10 cellular contexts compared by ENCODE assay signal in genomic region chrX:6226646-6227444, GRCh38. TPM values are rescaled to one million over a fixed set of nuclear protein-coding genes. Genes with fewer than 3 reads are reported as not detected.
DNase-seq lines count a peak whose midpoint lies in the region; ATAC-seq, FAIRE-seq and TF ChIP-seq lines count a peak whose summit lies in the region.
"Had no signal": no experiment of that assay in that cellular context is flagged by ENCODE, and none has a peak within 500 bp of the region (broad histone marks: within the 10 kb centered on the region; RNA-seq: fewer than 3 reads in every experiment).

No MANE protein-coding gene starts in this region.

- BruUV-seq in A673 (replicated peaks; lab: Mats Ljungman, UMichigan) = no TSS peak

- no CpG with 5 or more reads among the region's 60 CpGs for WGBS in neuronal stem cell (ENCODE audit: extremely low coverage in 2 of 2, insufficient read length in 2 of 2, insufficient replicate concordance in 1 of 2), 2 donors
- WGBS in small intestine, 3 donors = 1 to 6% (median 5%) methylated on average over 17 to 59 of the region's 60 CpGs

- H3K4me3 ChIP-seq in A673 (ENCODE audit: low read depth, low read length, poor library complexity, severe bottlenecking) (peak overlapping the region; percentile 95), neuronal stem cell (ENCODE audit: low read length in 2 of 2) (peak overlapping the region; percentile 74 to 93), small intestine (ENCODE audit: low read depth in 1 of 2, low read length in 2 of 2) (peak overlapping the region in 1 of 2 donors; percentile 1)

- ATAC-seq in GM18505 (IDR thresholded peaks at IDR 0.05; ENCODE audit: unreplicated experiment) (no peak), GM21619 (IDR thresholded peaks at IDR 0.05; ENCODE audit: unreplicated experiment) (no peak)

- CTCF ChIA-PET in A673 (lab: Charles Lee) = no interaction called here

- POLR2A ChIA-PET in A673 (lab: Charles Lee; ENCODE audit: low non-redundant PET) = no interaction called here

- peak overlapping the region; percentile 69 for H3K4me2 ChIP-seq in neuronal stem cell (ENCODE audit: insufficient read depth, low read length, poor library complexity, severe bottlenecking)

- H3K36me3 ChIP-seq in A673 (ENCODE audit: insufficient read depth, low read length, poor library complexity, severe bottlenecking) = no peaks in the 10 kb centered on the region
- H3K36me3 ChIP-seq in neuronal stem cell (replicated peaks in 1 of 2; ENCODE audit: control insufficient read depth in 2 of 2, insufficient read depth in 2 of 2, low read length in 2 of 2) = no peaks in the 10 kb centered on the region
- no peaks in the 10 kb centered on the region for H3K36me3 ChIP-seq in small intestine (ENCODE audit: control insufficient read depth in 2 of 2, insufficient read depth in 2 of 2, low read length in 2 of 2)

- no peak overlapping the region for H4K91ac ChIP-seq in neuronal stem cell (ENCODE audit: low read depth, low read length, poor library complexity)

- no peak overlapping the region for H3K14ac ChIP-seq in neuronal stem cell (ENCODE audit: low read length)

- intact Hi-C loops in A673 (cut with micrococcal nuclease; ENCODE audit: unreplicated experiment) = loop anchor here (2.0 to 5.0 kb wide), 4 partner anchors 135 to 950 kb away; no protein-coding TSS in a partner anchor

- peaks cover 14% of the 10 kb centered on the region for H3K4me1 ChIP-seq in A673 (ENCODE audit: insufficient read depth, low read length, poor library complexity, severe bottlenecking)
- H3K4me1 ChIP-seq in neuronal stem cell (ENCODE audit: control insufficient read depth in 2 of 2, insufficient read depth in 1 of 2, low read depth in 1 of 2, low read length in 2 of 2) = peaks cover 0 to 4% of the 10 kb centered on the region in 2 donors
- H3K4me1 ChIP-seq in small intestine (ENCODE audit: control insufficient read depth in 2 of 2, insufficient read depth in 1 of 2, low read depth in 1 of 2, low read length in 1 of 2) = no peaks in the 10 kb centered on the region

- peak; percentile 59 for DNase-seq in A673 (ENCODE audit: low spot score)
- peak; percentile 33 for DNase-seq in NCI-H526 treated with DMSO at 0.1 percent for 48 hours (lab: John Stamatoyannopoulos, UW)
- DNase-seq in globus pallidus (ENCODE audit: low spot score) = peak; percentile 3
- peak; percentile 36 for DNase-seq in neuronal stem cell (ENCODE audit: low spot score)
- no peak for DNase-seq in small intestine
- DNase-seq in HCEC 1CT = no peak
- DNase-seq: CD8-positive, alpha-beta memory T cell; SHP77 had no signal

- no peak overlapping the region for H3K4ac ChIP-seq in neuronal stem cell (ENCODE audit: low read length)

- H3K23ac ChIP-seq in neuronal stem cell (ENCODE audit: low read depth, low read length, poor library complexity) = peak overlapping the region; percentile 65

- no peak overlapping the region for H4K8ac ChIP-seq in neuronal stem cell (ENCODE audit: low read depth, low read length)

- TF ChIP-seq POLR2A in GM18505 (IDR thresholded peaks at IDR 0.05; ENCODE audit: borderline replicate concordance, extremely low read depth, insufficient read depth, insufficient read length) = no peak

- H3K18ac ChIP-seq in neuronal stem cell (ENCODE audit: low read length) = peak overlapping the region; percentile 96

- no peaks in the 10 kb centered on the region for H3K9me3 ChIP-seq in A673 (ENCODE audit: low read depth, low read length, poor library complexity, severe bottlenecking)
- H3K9me3 ChIP-seq in neuronal stem cell (replicated peaks in 1 of 2; ENCODE audit: control insufficient read depth in 2 of 2, insufficient read depth in 1 of 2, low read depth in 1 of 2, low read length in 2 of 2) = no peaks in the 10 kb centered on the region
- no peaks in the 10 kb centered on the region for H3K9me3 ChIP-seq in small intestine (ENCODE audit: control insufficient read depth, low read depth)

- H2AK5ac ChIP-seq in neuronal stem cell (ENCODE audit: low read depth, low read length) = no peak overlapping the region

- peaks cover 3% of the 10 kb centered on the region for H3K27me3 ChIP-seq in A673 (replicated peaks; ENCODE audit: insufficient read depth, low read depth, low read length, poor library complexity)
- no peaks in the 10 kb centered on the region for H3K27me3 ChIP-seq in neuronal stem cell (ENCODE audit: control insufficient read depth in 3 of 3, insufficient read depth in 3 of 3, low read depth in 1 of 3, low read length in 3 of 3)
- H3K27me3 ChIP-seq in small intestine (ENCODE audit: control insufficient read depth in 2 of 2, insufficient read depth in 2 of 2, low read length in 2 of 2) = peaks cover 0 to 9% of the 10 kb centered on the region in 2 donors

- FAIRE-seq in small intestine (lab: Jason Lieb, UNC) = no peak

- no peak overlapping the region for H2BK12ac ChIP-seq in neuronal stem cell (ENCODE audit: low read length)

- H2AFZ ChIP-seq in neuronal stem cell (ENCODE audit: low read length) = peak overlapping the region; percentile 92

- TF ChIP-seq CTCF in A673 (conservative IDR thresholded peaks at IDR 0.05; ENCODE audit: low read depth, low read length) = no peak

- H3K79me1 ChIP-seq in neuronal stem cell (ENCODE audit: low read depth, low read length) = peaks cover 1% of the 10 kb centered on the region

- peak overlapping the region; percentile 5 for H2BK5ac ChIP-seq in neuronal stem cell (ENCODE audit: low read length)

- H2BK120ac ChIP-seq in neuronal stem cell (ENCODE audit: low read depth, low read length) = no peak overlapping the region

- H3K9ac ChIP-seq in neuronal stem cell (ENCODE audit: low read depth, low read length, poor library complexity) = peak overlapping the region; percentile 91

- H3K27ac ChIP-seq in A673 (ENCODE audit: low read depth, low read length, poor library complexity, severe bottlenecking) (peak overlapping the region; percentile 88), neuronal stem cell (replicated peaks; ENCODE audit: low read length) (peak overlapping the region; percentile 80), small intestine (ENCODE audit: low read depth in 1 of 2, low read length in 1 of 2) (peak overlapping the region in 1 of 2 donors; percentile 31)

- H2BK15ac ChIP-seq in neuronal stem cell (ENCODE audit: low read length) = peak overlapping the region; percentile 67

RNA-seq across cellular contexts. Expression of gene NLGN4X, which starts 1.8 kb away (rescaled TPM):
- total RNA-seq in A673 (2021) = 43.2 and 44.3 TPM in 2 replicates
- 13.6 TPM for polyA plus RNA-seq in neuronal stem cell (2013, experiment 1 of 2)
- polyA plus RNA-seq in neuronal stem cell (2013, experiment 2 of 2) = 14.0 TPM
- 1 to 10 TPM in 1 of 3 donors, under 1 TPM in 1, not detected in 1; 0.27 to 1.3 TPM for polyA plus RNA-seq in small intestine
- total RNA-seq: CD8-positive, alpha-beta memory T cell had no signal

Comparison
In these comparisons a context has a peak if more than half of its experiments do, and no peak if none do; other contexts are left out.
1. DNase-seq: peak in A673 (single experiment), NCI-H526 treated with DMSO at 0.1 percent for 48 hours (single experiment), globus pallidus (single experiment) and neuronal stem cell (single experiment); none in small intestine (single experiment) and HCEC 1CT (single experiment).